14 cellular contexts compared by ENCODE assay signal in the genomic region with DNA sequence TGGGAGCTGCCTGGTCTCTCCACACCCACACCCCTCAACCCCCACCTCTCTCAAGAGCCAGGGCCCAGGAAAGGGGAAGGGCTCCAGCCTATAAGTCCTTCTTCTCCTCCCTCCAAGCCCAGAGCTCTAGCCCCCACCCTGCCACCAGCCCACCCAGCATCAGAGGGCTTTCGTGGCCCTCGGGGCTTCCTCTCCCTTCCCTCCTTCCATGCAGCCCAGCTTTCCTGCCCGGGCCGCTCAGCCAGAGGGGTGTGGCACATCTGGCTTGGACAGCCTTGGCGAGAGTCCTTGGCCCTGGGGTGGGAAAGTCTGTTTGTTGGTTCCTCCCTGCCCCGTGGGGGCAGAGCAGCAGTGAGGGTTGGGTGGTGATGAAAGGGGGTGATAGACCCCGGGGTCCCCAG. TPM values are rescaled to one million over a fixed set of nuclear protein-coding genes. Genes with fewer than 3 reads are reported as not detected.
DNase-seq lines count a peak whose midpoint lies in the region; ATAC-seq and TF ChIP-seq lines count a peak whose summit lies in the region.
"Had no signal": no experiment of that assay in that cellular context is flagged by ENCODE, and none has a peak within 500 bp of the region (broad histone marks: within the 10 kb centered on the region; RNA-seq: fewer than 3 reads in every experiment).

No MANE protein-coding gene starts in this region.

- no peak for TF ChIP-seq CTCF in body of pancreas (IDR thresholded peaks at IDR 0.05)

- H3K9me3 ChIP-seq in body of pancreas (no peaks in the 10 kb centered on the region), right cardiac atrium (ENCODE audit: control insufficient read depth, low read length) (no peaks in the 10 kb centered on the region), skeletal muscle tissue (ENCODE audit: control insufficient read depth in 3 of 3, low read length in 3 of 3) (no peaks in the 10 kb centered on the region)
- H3K9me3 ChIP-seq: upper lobe of left lung had no signal

- H3K27me3 Mint-ChIP-seq in activated CD4-positive, alpha-beta memory T cell treated with anti-CD3 and anti-CD28 coated beads for 36 hours, result peaks cover 5% of the 10 kb centered on the region

- TF ChIP-seq POLR2A in body of pancreas (IDR thresholded peaks at IDR 0.05), result no peak

- H3K27ac Mint-ChIP-seq in activated CD4-positive, alpha-beta memory T cell treated with anti-CD3 and anti-CD28 coated beads for 36 hours, result no peak overlapping the region
- H3K27ac Mint-ChIP-seq: activated naive CD8-positive, alpha-beta T cell had no signal

- no peaks in the 10 kb centered on the region for H3K9me3 Mint-ChIP-seq in activated CD4-positive, alpha-beta memory T cell treated with anti-CD3 and anti-CD28 coated beads for 36 hours

- H3K27ac ChIP-seq in body of pancreas (peak overlapping the region; percentile 86 to 97 (median 92)), right cardiac atrium (ENCODE audit: low read length) (peak overlapping the region; percentile 84), skeletal muscle tissue (ENCODE audit: low read depth, low read length) (peak overlapping the region; percentile 60)

- H3K4me1 Mint-ChIP-seq in activated CD4-positive, alpha-beta memory T cell treated with anti-CD3 and anti-CD28 coated beads for 36 hours (ENCODE audit: low read depth), result no peaks in the 10 kb centered on the region

- H3K9ac ChIP-seq in skeletal muscle tissue (ENCODE audit: low read depth in 1 of 3, low read length in 3 of 3), result no peak overlapping the region

- H3K36me3 Mint-ChIP-seq in activated CD4-positive, alpha-beta memory T cell treated with anti-CD3 and anti-CD28 coated beads for 36 hours, result no peaks in the 10 kb centered on the region
- H3K36me3 Mint-ChIP-seq: activated naive CD8-positive, alpha-beta T cell had no signal

- peak; percentile 44 for DNase-seq in EL
- peak; percentile 61 to 80 (median 70) for DNase-seq in body of pancreas
- peak; percentile 83 to 94 (median 89) for DNase-seq in right cardiac atrium
- DNase-seq in activated CD4-positive, alpha-beta memory T cell treated with anti-CD3 and anti-CD28 coated beads for 36 hours, result no peak
- DNase-seq in superior temporal gyrus (ENCODE audit: extremely low spot score), result no peak
- DNase-seq in SK-N-DZ (ENCODE audit: low spot score), result no peak
- DNase-seq: activated CD4-positive, alpha-beta T cell treated with anti-CD3 and anti-CD28 coated beads, Interleukin-2, amount 50 U/mL, for 1 hour; MM.1S; NCI-H524 treated with DMSO at 0.1 percent for 48 hours; upper lobe of left lung had no signal

- H3K4me3 Mint-ChIP-seq in activated CD4-positive, alpha-beta memory T cell treated with anti-CD3 and anti-CD28 coated beads for 36 hours, result no peak overlapping the region
- H3K4me3 Mint-ChIP-seq: activated naive CD8-positive, alpha-beta T cell had no signal

- ATAC-seq in body of pancreas, result peak; percentile 40
- peak; percentile 77 to 79 for ATAC-seq in right cardiac atrium
- no peak for ATAC-seq in HG03571 (IDR thresholded peaks at IDR 0.05; ENCODE audit: unreplicated experiment)
- ATAC-seq: GM12878 had no signal

- 5% methylated on average over 6 to 7 of the region's 7 CpGs for WGBS in body of pancreas, 2 donors
- 13% methylated on average over 7 of the region's 7 CpGs for WGBS in right cardiac atrium

- CTCF ChIA-PET in activated CD4-positive, alpha-beta memory T cell treated with anti-CD3 and anti-CD28 coated beads for 36 hours (lab: Charles Lee), result interaction anchor here (1.1 to 4.3 kb wide), 2 partner anchors 206 to 211 kb away, joined by 5 to 25 read pairs; no protein-coding TSS in a partner anchor

- H3K4me1 ChIP-seq in body of pancreas (peaks cover 99% of the 10 kb centered on the region), right cardiac atrium (ENCODE audit: control insufficient read depth, insufficient read depth, low read length) (no peaks in the 10 kb centered on the region), skeletal muscle tissue (ENCODE audit: control insufficient read depth in 3 of 3, insufficient read depth in 3 of 3, low read length in 3 of 3) (peaks cover 23 to 60% (median 28%) of the 10 kb centered on the region in 3 donors)

- H3K36me3 ChIP-seq in body of pancreas (replicated peaks in 1 of 2; ENCODE audit: insufficient read depth in 1 of 2, low read depth in 2 of 2), result no peaks in the 10 kb centered on the region
- peaks cover 0 to 3% (median 0%) of the 10 kb centered on the region in 3 donors for H3K36me3 ChIP-seq in skeletal muscle tissue (ENCODE audit: control insufficient read depth in 3 of 3, insufficient read depth in 3 of 3, low read length in 3 of 3)
- H3K36me3 ChIP-seq: upper lobe of left lung had no signal

- H3K4me3 ChIP-seq in body of pancreas, result no peak overlapping the region
- H3K4me3 ChIP-seq in right cardiac atrium (ENCODE audit: low read length), result no peak overlapping the region
- peak overlapping the region in 1 of 3 donors; percentile 14 for H3K4me3 ChIP-seq in skeletal muscle tissue (ENCODE audit: low read length in 3 of 3)
- H3K4me3 ChIP-seq: GM12878, upper lobe of left lung had no signal

- POLR2A ChIA-PET in activated CD4-positive, alpha-beta memory T cell treated with anti-CD3 and anti-CD28 coated beads for 36 hours (lab: Charles Lee), result no interaction called here

- H3K27me3 ChIP-seq in body of pancreas (no peaks in the 10 kb centered on the region), right cardiac atrium (ENCODE audit: control insufficient read depth, insufficient read depth) (no peaks in the 10 kb centered on the region), skeletal muscle tissue (ENCODE audit: control insufficient read depth in 3 of 3, insufficient read depth in 3 of 3, low read length in 3 of 3) (no peaks in the 10 kb centered on the region)
- H3K27me3 ChIP-seq: upper lobe of left lung had no signal

- intact Hi-C loops in body of pancreas (cut with DNase I), result no loop called here
- intact Hi-C loops in right cardiac atrium (cut with DNase I), result loop anchor here in 1 of 4 donors (2.0 kb wide), 1 partner anchor 207 kb away; no protein-coding TSS in a partner anchor
- intact Hi-C loops in activated CD4-positive, alpha-beta memory T cell treated with anti-CD3 and anti-CD28 coated beads for 36 hours (cut with micrococcal nuclease), result no loop called here

RNA-seq across cellular contexts. Expression of gene TNS1, which starts 7.1 kb away (rescaled TPM):
- total RNA-seq in body of pancreas, result 100 to 1,000 TPM; 168 to 174 TPM
- 100 to 1,000 TPM; 442 to 647 (median 536) TPM for total RNA-seq in right cardiac atrium
- 243 TPM for polyA plus RNA-seq in right cardiac atrium
- total RNA-seq in skeletal muscle tissue, result 73.1 TPM
- under 1 TPM; 0.92 to 0.97 TPM for total RNA-seq in activated CD4-positive, alpha-beta memory T cell treated with anti-CD3 and anti-CD28 coated beads for 36 hours
- 3.5 and 3.9 TPM in 2 replicates for polyA plus RNA-seq in SK-N-DZ (2014; cell fraction: cytosol; rRNA removed)
- 3.5 and 10.2 TPM in 2 replicates for polyA plus RNA-seq in SK-N-DZ (2014; cell fraction: nucleus; rRNA removed)

Comparison
In these comparisons a context has a peak if more than half of its experiments do, and no peak if none do; other contexts are left out.
1. DNase-seq: peak in EL (single experiment), body of pancreas (4 of 4) and right cardiac atrium (3 of 3); none in activated CD4-positive, alpha-beta memory T cell treated with anti-CD3 and anti-CD28 coated beads for 36 hours (single experiment), superior temporal gyrus (single experiment) and SK-N-DZ (single experiment).
2. RNA of gene TNS1, which starts 7.1 kb away (total RNA-seq): 442 to 647 TPM in right cardiac atrium, 168 to 174 TPM in body of pancreas and 73.1 TPM in skeletal muscle tissue (single experiment); 0.92 to 0.97 TPM in activated CD4-positive, alpha-beta memory T cell treated with anti-CD3 and anti-CD28 coated beads for 36 hours; every median in the first group is over 10 times any median in the second.
3. Peak in every context shown above with its lines, with median percentiles within 50 percentile points of each other: H3K27ac ChIP-seq.